In genomic region chr22:22027955-22028354, GRCh38 we compare ENCODE assay signal across 30 cellular contexts.
"Had no signal": no experiment of that assay in that cellular context is flagged by ENCODE, and none has a peak within 500 bp of the region (broad histone marks: within the 10 kb centered on the region; RNA-seq: fewer than 3 reads in every experiment).

No MANE protein-coding gene starts in this region.

- H3K4me1 ChIP-seq: foreskin keratinocyte, gastrocnemius medialis had no signal

- H3K36me3 ChIP-seq: brain microvascular endothelial cell, esophagus muscularis mucosa, gastrocnemius medialis, heart left ventricle, WERI-Rb-1 had no signal

- H3K27ac ChIP-seq: brain microvascular endothelial cell, esophagus muscularis mucosa, foreskin keratinocyte, gastrocnemius medialis, heart left ventricle, WERI-Rb-1 had no signal

- H3K4me3 ChIP-seq: esophagus muscularis mucosa, gastrocnemius medialis, heart left ventricle had no signal

- ATAC-seq: activated CD4-positive, alpha-beta T cell treated with anti-CD3 and anti-CD28 coated beads for 36 hours; activated CD8-positive, alpha-beta memory T cell treated with anti-CD3 and anti-CD28 coated beads, Interleukin-2, amount 10 ng/mL, durations not matched to agents 7 days and 5 days; activated CD8-positive, alpha-beta T cell treated with anti-CD3 and anti-CD28 coated beads, Interleukin-2, amount 10 ng/mL, durations not matched to agents 7 days and 5 days; activated naive CD4-positive, alpha-beta T cell treated with anti-CD3 and anti-CD28 coated beads, Interleukin-2, amount 50 U/mL, for 72 hours; effector memory CD8-positive, alpha-beta T cell; foreskin keratinocyte; gastrocnemius medialis; heart left ventricle; T-helper 17 cell had no signal

- H3K27me3 ChIP-seq: brain microvascular endothelial cell, gastrocnemius medialis, heart left ventricle had no signal

- H3K9me3 ChIP-seq: esophagus muscularis mucosa, gastrocnemius medialis, heart left ventricle had no signal

- FAIRE-seq: astrocyte, bronchial epithelial cell had no signal

- DNase-seq: activated CD4-positive, alpha-beta memory T cell treated with anti-CD3 and anti-CD28 coated beads for 36 hours; activated CD4-positive, alpha-beta T cell treated with anti-CD3 and anti-CD28 coated beads for 36 hours; activated CD4-positive, alpha-beta T cell treated with anti-CD3 and anti-CD28 coated beads, Interleukin-2, amount 10 ng/mL, durations not matched to agents 24 days and 14 days; activated CD4-positive, CD25-positive, alpha-beta regulatory T cell; activated CD4-positive, CD25-positive, alpha-beta regulatory T cell treated with anti-CD3 and anti-CD28 coated beads, Interleukin-2, amount 50 U/mL, for 72 hours; activated CD8-positive, alpha-beta memory T cell treated with anti-CD3 and anti-CD28 coated beads, Interleukin-2, amount 10 ng/mL, durations not matched to agents 7 days and 5 days; activated CD8-positive, alpha-beta memory T cell treated with anti-CD3 and anti-CD28 coated beads, Interleukin-2, amount 50 U/mL, for 4 hours; activated CD8-positive, alpha-beta T cell treated with anti-CD3 and anti-CD28 coated beads, Interleukin-2, amount 10 ng/mL, durations not matched to agents 7 days and 5 days; activated effector memory CD4-positive, alpha-beta T cell treated with anti-CD3 and anti-CD28 coated beads, Interleukin-2, amount 50 U/mL, for 16 hours; activated naive CD4-positive, alpha-beta T cell treated with anti-CD3 and anti-CD28 coated beads, Interleukin-2, amount 10 ng/mL, durations not matched to agents 7 days and 5 days; activated naive CD8-positive, alpha-beta T cell treated with anti-CD3 and anti-CD28 coated beads, Interleukin-2, amount 10 ng/mL, durations not matched to agents 7 days and 5 days; activated T-cell treated with anti-CD3 and anti-CD28 coated beads, Interleukin-2, amount 50 U/mL, for 1 hour; activated T-cell treated with anti-CD3 and anti-CD28 coated beads, Interleukin-2, amount 50 U/mL, for 48 hours; brain microvascular endothelial cell; cortex of kidney; dermis blood vessel endothelial cell; effector CD4-positive, alpha-beta T cell; effector memory CD8-positive, alpha-beta T cell; erythroblast; foreskin keratinocyte; gastrocnemius medialis; glutamatergic neuron; heart left ventricle; T-helper 17 cell; T1000; WERI-Rb-1 had no signal
